In the genomic region with DNA sequence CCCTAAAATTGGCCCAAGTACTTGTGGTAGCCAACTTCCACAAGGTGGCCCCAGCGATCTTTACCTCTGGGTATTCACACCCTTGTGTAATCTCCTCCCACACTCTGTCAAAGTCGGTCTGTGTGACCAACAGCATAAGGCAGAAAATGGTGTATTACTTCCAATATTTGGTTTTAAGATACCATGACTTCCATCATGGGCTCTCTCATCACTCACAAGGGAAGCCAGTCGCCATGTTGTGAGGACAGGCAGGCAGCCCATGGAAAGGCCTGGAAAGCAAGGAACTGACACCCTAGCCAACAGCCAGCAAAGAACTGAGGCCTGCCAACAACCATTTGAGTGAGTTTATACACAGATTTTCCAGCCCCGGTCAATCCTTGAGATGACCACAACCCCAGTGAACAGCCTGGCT, we compare ENCODE assay signal across 1 cellular context.
TF ChIP-seq lines count a peak whose summit lies in the region.

No MANE protein-coding gene starts in this region.

TF ChIP-seq in K562, 482 proteins besides CTCF, POLR2A, EP300 and RAD21 (continued from another document and continues in another):
- TF ChIP-seq, protein P1, sequence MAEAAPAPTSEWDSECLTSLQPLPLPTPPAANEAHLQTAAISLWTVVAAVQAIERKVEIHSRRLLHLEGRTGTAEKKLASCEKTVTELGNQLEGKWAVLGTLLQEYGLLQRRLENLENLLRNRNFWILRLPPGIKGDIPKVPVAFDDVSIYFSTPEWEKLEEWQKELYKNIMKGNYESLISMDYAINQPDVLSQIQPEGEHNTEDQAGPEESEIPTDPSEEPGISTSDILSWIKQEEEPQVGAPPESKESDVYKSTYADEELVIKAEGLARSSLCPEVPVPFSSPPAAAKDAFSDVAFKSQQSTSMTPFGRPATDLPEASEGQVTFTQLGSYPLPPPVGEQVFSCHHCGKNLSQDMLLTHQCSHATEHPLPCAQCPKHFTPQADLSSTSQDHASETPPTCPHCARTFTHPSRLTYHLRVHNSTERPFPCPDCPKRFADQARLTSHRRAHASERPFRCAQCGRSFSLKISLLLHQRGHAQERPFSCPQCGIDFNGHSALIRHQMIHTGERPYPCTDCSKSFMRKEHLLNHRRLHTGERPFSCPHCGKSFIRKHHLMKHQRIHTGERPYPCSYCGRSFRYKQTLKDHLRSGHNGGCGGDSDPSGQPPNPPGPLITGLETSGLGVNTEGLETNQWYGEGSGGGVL (CRISPR knock-in tag; IDR thresholded peaks at IDR 0.05) = no peak
- TF ChIP-seq FOXO4 (CRISPR knock-in tag; IDR thresholded peaks at IDR 0.05) = no peak
- TF ChIP-seq HMGN3 (IDR thresholded peaks at IDR 0.05; ENCODE audit: borderline replicate concordance, extremely low read depth, insufficient read length, low read depth, low read length) = no peak
- peak; percentile 59; the same call in 1 of the 2 replicates for TF ChIP-seq KLF16 (IDR thresholded peaks at IDR 0.05)
- TF ChIP-seq ZKSCAN8 (CRISPR knock-in tag; IDR thresholded peaks at IDR 0.05) = no peak
- TF ChIP-seq ZNF384 (IDR thresholded peaks at IDR 0.05; ENCODE audit: low read depth, low read length) = peak; percentile 39; the same call in 1 of the 2 replicates
- TF ChIP-seq IFI16 (CRISPR knock-in tag; IDR thresholded peaks at IDR 0.05) = no peak
- no peak for TF ChIP-seq EWSR1 (IDR thresholded peaks at IDR 0.05; ENCODE audit: borderline replicate concordance, low read depth, partially characterized antibody)
- no peak for TF ChIP-seq MYC (IDR thresholded peaks at IDR 0.05; ENCODE audit: low read depth, low read length)
- no peak for TF ChIP-seq MYC (CRISPR knock-in tag; IDR thresholded peaks at IDR 0.05; ENCODE audit: borderline replicate concordance, low read depth)
- TF ChIP-seq COPS2 (conservative IDR thresholded peaks at IDR 0.05) = no peak
- no peak for TF ChIP-seq RFX1 (IDR thresholded peaks at IDR 0.05)
- no peak for TF ChIP-seq ZC3H8 (IDR thresholded peaks at IDR 0.05)
- TF ChIP-seq ZNF121 (CRISPR knock-in tag; conservative IDR thresholded peaks at IDR 0.05) = no peak
- TF ChIP-seq, protein P2, sequence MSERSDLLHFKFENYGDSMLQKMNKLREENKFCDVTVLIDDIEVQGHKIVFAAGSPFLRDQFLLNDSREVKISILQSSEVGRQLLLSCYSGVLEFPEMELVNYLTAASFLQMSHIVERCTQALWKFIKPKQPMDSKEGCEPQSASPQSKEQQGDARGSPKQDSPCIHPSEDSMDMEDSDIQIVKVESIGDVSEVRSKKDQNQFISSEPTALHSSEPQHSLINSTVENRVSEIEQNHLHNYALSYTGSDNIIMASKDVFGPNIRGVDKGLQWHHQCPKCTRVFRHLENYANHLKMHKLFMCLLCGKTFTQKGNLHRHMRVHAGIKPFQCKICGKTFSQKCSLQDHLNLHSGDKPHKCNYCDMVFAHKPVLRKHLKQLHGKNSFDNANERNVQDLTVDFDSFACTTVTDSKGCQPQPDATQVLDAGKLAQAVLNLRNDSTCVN (CRISPR knock-in tag; IDR thresholded peaks at IDR 0.05) = no peak
- no peak for TF ChIP-seq PCBP2 (IDR thresholded peaks at IDR 0.05; ENCODE audit: low read depth, low read length, poor library complexity, severe bottlenecking)
- TF ChIP-seq ZNF311 (CRISPR knock-in tag; IDR thresholded peaks at IDR 0.05) = no peak
- peak; percentile 93 for TF ChIP-seq SMC3 (conservative IDR thresholded peaks at IDR 0.05; ENCODE audit: insufficient read depth, low read depth, low read length)
- TF ChIP-seq CBFA2T2 (conservative IDR thresholded peaks at IDR 0.05) = no peak
- TF ChIP-seq, protein P3, sequence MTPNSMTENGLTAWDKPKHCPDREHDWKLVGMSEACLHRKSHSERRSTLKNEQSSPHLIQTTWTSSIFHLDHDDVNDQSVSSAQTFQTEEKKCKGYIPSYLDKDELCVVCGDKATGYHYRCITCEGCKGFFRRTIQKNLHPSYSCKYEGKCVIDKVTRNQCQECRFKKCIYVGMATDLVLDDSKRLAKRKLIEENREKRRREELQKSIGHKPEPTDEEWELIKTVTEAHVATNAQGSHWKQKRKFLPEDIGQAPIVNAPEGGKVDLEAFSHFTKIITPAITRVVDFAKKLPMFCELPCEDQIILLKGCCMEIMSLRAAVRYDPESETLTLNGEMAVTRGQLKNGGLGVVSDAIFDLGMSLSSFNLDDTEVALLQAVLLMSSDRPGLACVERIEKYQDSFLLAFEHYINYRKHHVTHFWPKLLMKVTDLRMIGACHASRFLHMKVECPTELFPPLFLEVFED (CRISPR knock-in tag; conservative IDR thresholded peaks at IDR 0.05) = no peak
- no peak for TF ChIP-seq GABPB2 (CRISPR knock-in tag; conservative IDR thresholded peaks at IDR 0.05)
- no peak for TF ChIP-seq ZNF644 (tag; IDR thresholded peaks at IDR 0.05; ENCODE audit: low read depth)
- TF ChIP-seq, protein P4, sequence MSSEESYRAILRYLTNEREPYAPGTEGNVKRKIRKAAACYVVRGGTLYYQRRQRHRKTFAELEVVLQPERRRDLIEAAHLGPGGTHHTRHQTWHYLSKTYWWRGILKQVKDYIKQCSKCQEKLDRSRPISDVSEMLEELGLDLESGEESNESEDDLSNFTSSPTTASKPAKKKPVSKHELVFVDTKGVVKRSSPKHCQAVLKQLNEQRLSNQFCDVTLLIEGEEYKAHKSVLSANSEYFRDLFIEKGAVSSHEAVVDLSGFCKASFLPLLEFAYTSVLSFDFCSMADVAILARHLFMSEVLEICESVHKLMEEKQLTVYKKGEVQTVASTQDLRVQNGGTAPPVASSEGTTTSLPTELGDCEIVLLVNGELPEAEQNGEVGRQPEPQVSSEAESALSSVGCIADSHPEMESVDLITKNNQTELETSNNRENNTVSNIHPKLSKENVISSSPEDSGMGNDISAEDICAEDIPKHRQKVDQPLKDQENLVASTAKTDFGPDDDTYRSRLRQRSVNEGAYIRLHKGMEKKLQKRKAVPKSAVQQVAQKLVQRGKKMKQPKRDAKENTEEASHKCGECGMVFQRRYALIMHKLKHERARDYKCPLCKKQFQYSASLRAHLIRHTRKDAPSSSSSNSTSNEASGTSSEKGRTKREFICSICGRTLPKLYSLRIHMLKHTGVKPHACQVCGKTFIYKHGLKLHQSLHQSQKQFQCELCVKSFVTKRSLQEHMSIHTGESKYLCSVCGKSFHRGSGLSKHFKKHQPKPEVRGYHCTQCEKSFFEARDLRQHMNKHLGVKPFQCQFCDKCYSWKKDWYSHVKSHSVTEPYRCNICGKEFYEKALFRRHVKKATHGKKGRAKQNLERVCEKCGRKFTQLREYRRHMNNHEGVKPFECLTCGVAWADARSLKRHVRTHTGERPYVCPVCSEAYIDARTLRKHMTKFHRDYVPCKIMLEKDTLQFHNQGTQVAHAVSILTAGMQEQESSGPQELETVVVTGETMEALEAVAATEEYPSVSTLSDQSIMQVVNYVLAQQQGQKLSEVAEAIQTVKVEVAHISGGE (CRISPR knock-in tag; IDR thresholded peaks at IDR 0.05) = no peak
- TF ChIP-seq MBD2 (IDR thresholded peaks at IDR 0.05; ENCODE audit: borderline replicate concordance, low read depth) = no peak
- TF ChIP-seq, protein P5, sequence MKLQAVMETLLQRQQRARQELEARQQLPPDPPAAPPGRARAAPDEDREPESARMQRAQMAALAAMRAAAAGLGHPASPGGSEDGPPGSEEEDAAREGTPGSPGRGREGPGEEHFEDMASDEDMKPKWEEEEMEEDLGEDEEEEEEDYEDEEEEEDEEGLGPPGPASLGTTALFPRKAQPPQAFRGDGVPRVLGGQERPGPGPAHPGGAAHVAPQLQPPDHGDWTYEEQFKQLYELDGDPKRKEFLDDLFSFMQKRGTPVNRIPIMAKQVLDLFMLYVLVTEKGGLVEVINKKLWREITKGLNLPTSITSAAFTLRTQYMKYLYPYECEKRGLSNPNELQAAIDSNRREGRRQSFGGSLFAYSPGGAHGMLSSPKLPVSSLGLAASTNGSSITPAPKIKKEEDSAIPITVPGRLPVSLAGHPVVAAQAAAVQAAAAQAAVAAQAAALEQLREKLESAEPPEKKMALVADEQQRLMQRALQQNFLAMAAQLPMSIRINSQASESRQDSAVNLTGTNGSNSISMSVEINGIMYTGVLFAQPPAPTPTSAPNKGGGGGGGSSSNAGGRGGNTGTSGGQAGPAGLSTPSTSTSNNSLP (IDR thresholded peaks at IDR 0.05; ENCODE audit: borderline replicate concordance, low read depth, low read length) = peak; percentile 55; the same call in 1 of the 2 replicates
- TF ChIP-seq, protein P6, sequence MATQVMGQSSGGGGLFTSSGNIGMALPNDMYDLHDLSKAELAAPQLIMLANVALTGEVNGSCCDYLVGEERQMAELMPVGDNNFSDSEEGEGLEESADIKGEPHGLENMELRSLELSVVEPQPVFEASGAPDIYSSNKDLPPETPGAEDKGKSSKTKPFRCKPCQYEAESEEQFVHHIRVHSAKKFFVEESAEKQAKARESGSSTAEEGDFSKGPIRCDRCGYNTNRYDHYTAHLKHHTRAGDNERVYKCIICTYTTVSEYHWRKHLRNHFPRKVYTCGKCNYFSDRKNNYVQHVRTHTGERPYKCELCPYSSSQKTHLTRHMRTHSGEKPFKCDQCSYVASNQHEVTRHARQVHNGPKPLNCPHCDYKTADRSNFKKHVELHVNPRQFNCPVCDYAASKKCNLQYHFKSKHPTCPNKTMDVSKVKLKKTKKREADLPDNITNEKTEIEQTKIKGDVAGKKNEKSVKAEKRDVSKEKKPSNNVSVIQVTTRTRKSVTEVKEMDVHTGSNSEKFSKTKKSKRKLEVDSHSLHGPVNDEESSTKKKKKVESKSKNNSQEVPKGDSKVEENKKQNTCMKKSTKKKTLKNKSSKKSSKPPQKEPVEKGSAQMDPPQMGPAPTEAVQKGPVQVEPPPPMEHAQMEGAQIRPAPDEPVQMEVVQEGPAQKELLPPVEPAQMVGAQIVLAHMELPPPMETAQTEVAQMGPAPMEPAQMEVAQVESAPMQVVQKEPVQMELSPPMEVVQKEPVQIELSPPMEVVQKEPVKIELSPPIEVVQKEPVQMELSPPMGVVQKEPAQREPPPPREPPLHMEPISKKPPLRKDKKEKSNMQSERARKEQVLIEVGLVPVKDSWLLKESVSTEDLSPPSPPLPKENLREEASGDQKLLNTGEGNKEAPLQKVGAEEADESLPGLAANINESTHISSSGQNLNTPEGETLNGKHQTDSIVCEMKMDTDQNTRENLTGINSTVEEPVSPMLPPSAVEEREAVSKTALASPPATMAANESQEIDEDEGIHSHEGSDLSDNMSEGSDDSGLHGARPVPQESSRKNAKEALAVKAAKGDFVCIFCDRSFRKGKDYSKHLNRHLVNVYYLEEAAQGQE (CRISPR knock-in tag; IDR thresholded peaks at IDR 0.05; ENCODE audit: low read depth) = no peak
- TF ChIP-seq MYNN (IDR thresholded peaks at IDR 0.05) = 0 out of 2 replicates have a peak, but pooled peaks have one; percentile 50
- TF ChIP-seq MYNN (CRISPR knock-in tag; IDR thresholded peaks at IDR 0.05) = no peak
- TF ChIP-seq ILK (tag; IDR thresholded peaks at IDR 0.05; ENCODE audit: borderline replicate concordance, low read depth) = no peak
- no peak for TF ChIP-seq KLF6 (CRISPR knock-in tag; IDR thresholded peaks at IDR 0.05; ENCODE audit: borderline replicate concordance)
- TF ChIP-seq BRD9 (IDR thresholded peaks at IDR 0.05; ENCODE audit: low read depth, partially characterized antibody) = peak; percentile 50
- TF ChIP-seq NR2F6 (CRISPR knock-in tag; IDR thresholded peaks at IDR 0.05) = no peak
- TF ChIP-seq CBFA2T3 (IDR thresholded peaks at IDR 0.05) = no peak
- TF ChIP-seq HES1 (IDR thresholded peaks at IDR 0.05; ENCODE audit: low read depth) = no peak
- TF ChIP-seq ESRRA (IDR thresholded peaks at IDR 0.05; ENCODE audit: borderline replicate concordance, low read depth) = 0 out of 2 replicates have a peak, but pooled peaks have one; percentile 35
- TF ChIP-seq CTBP1 (IDR thresholded peaks at IDR 0.05; ENCODE audit: borderline replicate concordance) = peak; percentile 49; the same call in 1 of the 2 replicates
- no peak for TF ChIP-seq SNIP1 (IDR thresholded peaks at IDR 0.05; ENCODE audit: low read depth)
- no peak for TF ChIP-seq ZNF592 (IDR thresholded peaks at IDR 0.05)
- TF ChIP-seq ZNF24 (IDR thresholded peaks at IDR 0.05) = no peak; the same call in 1 of the 2 replicates
- TF ChIP-seq JUN (IDR thresholded peaks at IDR 0.05; ENCODE audit: borderline replicate concordance, low read depth, low read length) = 0 out of 2 replicates have a peak, but pooled peaks have one; percentile 23
- TF ChIP-seq JUN (CRISPR knock-in tag; IDR thresholded peaks at IDR 0.05; ENCODE audit: borderline replicate concordance) = no peak
- TF ChIP-seq SUPT5H (IDR thresholded peaks at IDR 0.05) = no peak
- no peak for TF ChIP-seq HDAC1 (IDR thresholded peaks at IDR 0.05)
